Comparison of ENCODE assay signal across 9 cellular contexts in genomic region chrX:150635952-150636351, GRCh38. TPM values are rescaled to one million over a fixed set of nuclear protein-coding genes. Genes with fewer than 3 reads are reported as not detected.
A peak's percentile ranks its signal among the peaks of the same experiment; 100 is the strongest.
DNase-seq lines count a peak whose midpoint lies in the region; ATAC-seq and TF ChIP-seq lines count a peak whose summit lies in the region.
"Had no signal": no experiment of that assay in that cellular context is flagged by ENCODE, and none has a peak within 500 bp of the region (broad histone marks: within the 10 kb centered on the region; RNA-seq: fewer than 3 reads in every experiment).

No MANE protein-coding gene starts in this region.

- TF ChIP-seq CTCF in epithelial cell of proximal tubule (conservative IDR thresholded peaks at IDR 0.05; ENCODE audit: low read depth, low read length), result no peak

- H3K4me3 ChIP-seq in epithelial cell of proximal tubule (ENCODE audit: low read depth, low read length), result no peak overlapping the region

- DNase-seq in AG20443 (ENCODE audit: low spot score), result peak; percentile 60
- DNase-seq in epithelial cell of proximal tubule (ENCODE audit: low read depth), result peak; percentile 25
- DNase-seq in NCI-H2196 treated with DMSO at 0.1 percent for 48 hours (lab: John Stamatoyannopoulos, UW; ENCODE audit: unreplicated experiment), result no peak
- DNase-seq in stimulated activated CD4-positive, alpha-beta T cell treated with anti-CD3 and anti-CD28 coated beads, Interleukin-12 subunit alpha, Interleukin-12 subunit beta, amount 100 ng/mL, for 4 hours, result no peak
- no peak for DNase-seq in DMS153 treated with DMSO at 0.1 percent for 48 hours (lab: John Stamatoyannopoulos, UW; ENCODE audit: unreplicated experiment)
- DNase-seq in NOMO-1 (lab: John Stamatoyannopoulos, UW; ENCODE audit: unreplicated experiment in 2 of 2), result no peak
- DNase-seq: occipital lobe had no signal

- ATAC-seq in GM19351 (IDR thresholded peaks at IDR 0.05; ENCODE audit: unreplicated experiment) (peak; percentile 99), HG03575 (IDR thresholded peaks at IDR 0.05; ENCODE audit: extremely low read depth, insufficient number of reproducible peaks, low FRiP score, unreplicated experiment) (peak; percentile 87)

RNA-seq across cellular contexts. Expression of gene MTMR1, which starts 57.2 kb away (rescaled TPM):
- 18.2 and 19.3 TPM in 2 replicates for total RNA-seq in epithelial cell of proximal tubule

Comparison
In these comparisons a context has a peak if more than half of its experiments do, and no peak if none do; other contexts are left out.
1. DNase-seq: peak in AG20443 (single experiment) and epithelial cell of proximal tubule (single experiment); none in NCI-H2196 treated with DMSO at 0.1 percent for 48 hours (single experiment), stimulated activated CD4-positive, alpha-beta T cell treated with anti-CD3 and anti-CD28 coated beads, Interleukin-12 subunit alpha, Interleukin-12 subunit beta, amount 100 ng/mL, for 4 hours (single experiment), DMS153 treated with DMSO at 0.1 percent for 48 hours (single experiment) and NOMO-1 (0 of 2).